1 cellular context compared by ENCODE assay signal in genomic region chr10:102643346-102644065, GRCh38.
TF ChIP-seq lines count a peak whose summit lies in the region.

No MANE protein-coding gene starts in this region.

TF ChIP-seq in HEK293, 187 proteins besides CTCF, POLR2A, EP300 and RAD21 (continued from another document):
- TF ChIP-seq, protein P1, sequence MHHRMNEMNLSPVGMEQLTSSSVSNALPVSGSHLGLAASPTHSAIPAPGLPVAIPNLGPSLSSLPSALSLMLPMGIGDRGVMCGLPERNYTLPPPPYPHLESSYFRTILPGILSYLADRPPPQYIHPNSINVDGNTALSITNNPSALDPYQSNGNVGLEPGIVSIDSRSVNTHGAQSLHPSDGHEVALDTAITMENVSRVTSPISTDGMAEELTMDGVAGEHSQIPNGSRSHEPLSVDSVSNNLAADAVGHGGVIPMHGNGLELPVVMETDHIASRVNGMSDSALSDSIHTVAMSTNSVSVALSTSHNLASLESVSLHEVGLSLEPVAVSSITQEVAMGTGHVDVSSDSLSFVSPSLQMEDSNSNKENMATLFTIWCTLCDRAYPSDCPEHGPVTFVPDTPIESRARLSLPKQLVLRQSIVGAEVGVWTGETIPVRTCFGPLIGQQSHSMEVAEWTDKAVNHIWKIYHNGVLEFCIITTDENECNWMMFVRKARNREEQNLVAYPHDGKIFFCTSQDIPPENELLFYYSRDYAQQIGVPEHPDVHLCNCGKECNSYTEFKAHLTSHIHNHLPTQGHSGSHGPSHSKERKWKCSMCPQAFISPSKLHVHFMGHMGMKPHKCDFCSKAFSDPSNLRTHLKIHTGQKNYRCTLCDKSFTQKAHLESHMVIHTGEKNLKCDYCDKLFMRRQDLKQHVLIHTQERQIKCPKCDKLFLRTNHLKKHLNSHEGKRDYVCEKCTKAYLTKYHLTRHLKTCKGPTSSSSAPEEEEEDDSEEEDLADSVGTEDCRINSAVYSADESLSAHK (tag by site-specific recombination; IDR thresholded peaks at IDR 0.05), result no peak
- TF ChIP-seq ZBTB6 (tag by site-specific recombination; IDR thresholded peaks at IDR 0.05) (no peak), ZNF658 (tag by site-specific recombination; IDR thresholded peaks at IDR 0.05) (no peak), ZNF704 (tag by site-specific recombination; IDR thresholded peaks at IDR 0.05) (no peak), ZNF660 (tag by site-specific recombination; IDR thresholded peaks at IDR 0.05) (no peak)
